16 cellular contexts compared by ENCODE assay signal in genomic region chr6:130453230-130453629, GRCh38.
DNase-seq lines count a peak whose midpoint lies in the region; ATAC-seq, FAIRE-seq and TF ChIP-seq lines count a peak whose summit lies in the region.
"Had no signal": no experiment of that assay in that cellular context is flagged by ENCODE, and none has a peak within 500 bp of the region (broad histone marks: within the 10 kb centered on the region; RNA-seq: fewer than 3 reads in every experiment).

No MANE protein-coding gene starts in this region.

- H3K23ac ChIP-seq in mesendoderm (ENCODE audit: low read length): no peak overlapping the region

- H3K4me3 ChIP-seq in GM12878 (no peak overlapping the region), mesendoderm (ENCODE audit: low read length) (no peak overlapping the region)

- TF ChIP-seq POLR2A in GM12878 (IDR thresholded peaks at IDR 0.05; ENCODE audit: low read depth, low read length): no peak

- no peak overlapping the region for H2AFZ ChIP-seq in GM12878 (ENCODE audit: control insufficient read depth, low read depth, low read length)

- no peak overlapping the region for H4K5ac ChIP-seq in mesendoderm (ENCODE audit: low read length)

- H3K36me3 ChIP-seq in GM12878 (ENCODE audit: control insufficient read depth in 2 of 2, insufficient read depth in 2 of 2, low read length in 1 of 2) (no peaks in the 10 kb centered on the region), mesendoderm (ENCODE audit: control insufficient read depth, insufficient read depth, low read length) (no peaks in the 10 kb centered on the region)

- H3K27me3 ChIP-seq in GM12878 (replicated peaks in 1 of 2; ENCODE audit: control insufficient read depth in 2 of 2, insufficient read depth in 2 of 2, low read length in 1 of 2) (no peaks in the 10 kb centered on the region), mesendoderm (ENCODE audit: insufficient read depth, low read length, poor library complexity) (no peaks in the 10 kb centered on the region)

- H3K9me3 ChIP-seq in GM12878 (replicated peaks; ENCODE audit: control insufficient read depth, insufficient read depth, low read length): no peaks in the 10 kb centered on the region

- TF ChIP-seq RAD21 in GM12878 (IDR thresholded peaks at IDR 0.05; ENCODE audit: insufficient read depth, low read depth, low read length): no peak

- SMC1A ChIA-PET in GM12878 (lab: Charles Lee; ENCODE audit: uncharacterized antibody, unreplicated experiment): interaction anchor here (0.9 to 1.2 kb wide), 3 partner anchors 15 to 35 kb away, joined by 3 to 4 read pairs (median 3); no protein-coding TSS in a partner anchor

- no peak for DNase-seq in activated CD4-positive, CD25-positive, alpha-beta regulatory T cell (lab: John Stamatoyannopoulos, UW)
- peak; percentile 3 for DNase-seq in HTR-8/SVneo (ENCODE audit: insufficient read length, low spot score)
- DNase-seq in GM12878 (ENCODE audit: low read depth, low spot score): no peak
- peak; percentile 35 for DNase-seq in mesendoderm
- DNase-seq in cerebellum (ENCODE audit: low spot score): no peak
- DNase-seq in foreskin melanocyte: no peak
- DNase-seq: activated naive CD8-positive, alpha-beta T cell treated with anti-CD3 and anti-CD28 coated beads for 36 hours; Calu3; Kasumi-1; midbrain; NCI-H187 treated with DMSO at 0.1 percent for 48 hours; NCI-H524 treated with DMSO at 0.1 percent for 48 hours; Right ventricle myocardium superior had no signal

- no peak overlapping the region for H3K56ac ChIP-seq in mesendoderm (ENCODE audit: low read length)

- no peak overlapping the region for H2BK120ac ChIP-seq in mesendoderm (ENCODE audit: low read depth, low read length)

- no peak overlapping the region for H4K8ac ChIP-seq in mesendoderm (ENCODE audit: low read depth, low read length)

- in situ Hi-C loops in GM12878 (cut with MboI): no loop called here

- H2AK5ac ChIP-seq in mesendoderm (ENCODE audit: low read length): no peak overlapping the region

- H3K4me1 ChIP-seq in GM12878 (ENCODE audit: control insufficient read depth, insufficient read depth, low read length): no peaks in the 10 kb centered on the region
- H3K4me1 ChIP-seq in mesendoderm (ENCODE audit: control insufficient read depth, low read depth, low read length): no peaks in the 10 kb centered on the region

- no peaks in the 10 kb centered on the region for H4K20me1 ChIP-seq in GM12878 (ENCODE audit: control insufficient read depth, insufficient read depth)

- no TSS peak for BruUV-seq in GM12878 (replicated peaks; lab: Mats Ljungman, UMichigan)

- TF ChIP-seq EP300 in GM12878 (IDR thresholded peaks at IDR 0.05; ENCODE audit: borderline replicate concordance in 1 of 2, control insufficient read depth in 1 of 2, low read depth in 2 of 2, low read length in 2 of 2): no peak

- no peaks in the 10 kb centered on the region for H3K79me1 ChIP-seq in mesendoderm (ENCODE audit: low read length)

- no peak overlapping the region for H3K9ac ChIP-seq in GM12878 (ENCODE audit: control insufficient read depth, insufficient read depth, low read length)
- no peak overlapping the region for H3K9ac ChIP-seq in mesendoderm (ENCODE audit: low read length)

- CTCF ChIA-PET in GM12878 (lab: Yijun Ruan, JAX): no interaction called here

- H3K4ac ChIP-seq in mesendoderm (ENCODE audit: low read depth, low read length): no peak overlapping the region

- H3K4me2 ChIP-seq in GM12878 (ENCODE audit: control insufficient read depth, insufficient read depth): no peak overlapping the region
- no peak overlapping the region for H3K4me2 ChIP-seq in mesendoderm (ENCODE audit: low read length)

- no peak overlapping the region for H3K27ac ChIP-seq in GM12878 (ENCODE audit: control insufficient read depth, insufficient read depth)
- H3K27ac ChIP-seq in mesendoderm (ENCODE audit: low read depth, low read length): no peak overlapping the region
- H3K27ac ChIP-seq: HL-60 had no signal

- no peak overlapping the region for H2BK15ac ChIP-seq in mesendoderm (replicated peaks; ENCODE audit: low read depth)

- POLR2A ChIA-PET in GM12878 (lab: Charles Lee): no interaction called here

- ATAC-seq in activated CD4-positive, CD25-positive, alpha-beta regulatory T cell treated with anti-CD3 and anti-CD28 coated beads, Interleukin-2, amount 50 U/mL, for 24 hours: peak; percentile 78 to 88
- peak; percentile 65 for ATAC-seq in GM12878
- no peak for ATAC-seq in HG03159 (IDR thresholded peaks at IDR 0.05; ENCODE audit: unreplicated experiment)

- RAD21 ChIA-PET in GM12878 (lab: Charles Lee; ENCODE audit: unreplicated experiment): interaction anchor here (1.1 kb wide), 1 partner anchor 38 kb away, joined by 3 read pairs; no protein-coding TSS in a partner anchor

- H2BK5ac ChIP-seq in mesendoderm (ENCODE audit: low read length): no peak overlapping the region

- FAIRE-seq in HTR-8/SVneo (lab: Jason Lieb, UNC): no peak
- no peak for FAIRE-seq in GM12878 (lab: Jason Lieb, UNC)

- intact Hi-C loops in GM12878 (cut with micrococcal nuclease; ENCODE audit: unreplicated experiment): no loop called here

- no peak for TF ChIP-seq CTCF in GM12878 (IDR thresholded peaks at IDR 0.05 in 2 of 3, conservative IDR thresholded peaks at IDR 0.05 in 1 of 3; ENCODE audit: control insufficient read depth in 2 of 3, extremely low read depth in 1 of 3, insufficient read depth in 1 of 3, low read depth in 3 of 3, low read length in 3 of 3)

- H3K79me2 ChIP-seq in GM12878 (ENCODE audit: control insufficient read depth, insufficient read depth, low read length) (no peaks in the 10 kb centered on the region), mesendoderm (ENCODE audit: control insufficient read depth, insufficient read depth, low read length) (no peaks in the 10 kb centered on the region)

- no peak overlapping the region for H3K18ac ChIP-seq in mesendoderm (ENCODE audit: low read length)

- 56% methylated on average over 5 of the region's 5 CpGs for WGBS in GM12878 (ENCODE audit: insufficient coverage, insufficient replicate concordance, low lambda C conversion rate, missing lambda C conversion rate)
- WGBS in mesendoderm (ENCODE audit: extremely low coverage, insufficient coverage, low lambda C conversion rate): no CpG with 5 or more reads among the region's 5 CpGs

TF ChIP-seq in GM12878, 131 proteins besides CTCF, POLR2A, EP300 and RAD21 (continues in another document):
- TF ChIP-seq SRF (IDR thresholded peaks at IDR 0.05; ENCODE audit: low read depth in 2 of 2, low read length in 2 of 2): peak in 1 of 2 experiments; percentile 68; a peak in 1 of 4 replicates
- TF ChIP-seq MXI1 (IDR thresholded peaks at IDR 0.05; ENCODE audit: low read depth, low read length): no peak
- TF ChIP-seq, protein P1, sequence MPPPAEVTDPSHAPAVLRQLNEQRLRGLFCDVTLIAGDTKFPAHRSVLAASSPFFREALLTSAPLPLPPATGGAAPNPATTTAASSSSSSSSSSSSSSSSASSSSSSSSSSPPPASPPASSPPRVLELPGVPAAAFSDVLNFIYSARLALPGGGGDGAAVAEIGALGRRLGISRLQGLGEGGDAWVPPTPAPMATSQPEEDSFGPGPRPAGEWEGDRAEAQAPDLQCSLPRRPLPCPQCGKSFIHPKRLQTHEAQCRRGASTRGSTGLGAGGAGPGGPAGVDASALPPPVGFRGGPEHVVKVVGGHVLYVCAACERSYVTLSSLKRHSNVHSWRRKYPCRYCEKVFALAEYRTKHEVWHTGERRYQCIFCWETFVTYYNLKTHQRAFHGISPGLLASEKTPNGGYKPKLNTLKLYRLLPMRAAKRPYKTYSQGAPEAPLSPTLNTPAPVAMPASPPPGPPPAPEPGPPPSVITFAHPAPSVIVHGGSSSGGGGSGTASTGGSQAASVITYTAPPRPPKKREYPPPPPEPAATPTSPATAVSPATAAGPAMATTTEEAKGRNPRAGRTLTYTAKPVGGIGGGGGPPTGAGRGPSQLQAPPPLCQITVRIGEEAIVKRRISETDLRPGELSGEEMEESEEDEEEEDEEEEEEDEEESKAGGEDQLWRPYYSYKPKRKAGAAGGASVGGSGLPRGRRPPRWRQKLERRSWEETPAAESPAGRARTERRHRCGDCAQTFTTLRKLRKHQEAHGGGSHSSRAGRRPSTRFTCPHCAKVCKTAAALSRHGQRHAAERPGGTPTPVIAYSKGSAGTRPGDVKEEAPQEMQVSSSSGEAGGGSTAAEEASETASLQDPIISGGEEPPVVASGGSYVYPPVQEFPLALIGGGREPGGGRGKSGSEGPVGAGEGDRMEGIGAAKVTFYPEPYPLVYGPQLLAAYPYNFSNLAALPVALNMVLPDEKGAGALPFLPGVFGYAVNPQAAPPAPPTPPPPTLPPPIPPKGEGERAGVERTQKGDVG (CRISPR knock-in tag; IDR thresholded peaks at IDR 0.05): no peak
- no peak for TF ChIP-seq E2F4 (IDR thresholded peaks at IDR 0.05; ENCODE audit: low read depth, low read length)
- TF ChIP-seq HCFC1 (IDR thresholded peaks at IDR 0.05; ENCODE audit: low read length): no peak

Comparison
In these comparisons a context has a peak if more than half of its experiments do, and no peak if none do; other contexts are left out.
1. DNase-seq: peak in HTR-8/SVneo (single experiment) and mesendoderm (single experiment); none in activated CD4-positive, CD25-positive, alpha-beta regulatory T cell (0 of 4), GM12878 (single experiment), cerebellum (single experiment) and foreskin melanocyte (single experiment).